Comparison of ENCODE assay signal across 2 cellular contexts in the genomic region with DNA sequence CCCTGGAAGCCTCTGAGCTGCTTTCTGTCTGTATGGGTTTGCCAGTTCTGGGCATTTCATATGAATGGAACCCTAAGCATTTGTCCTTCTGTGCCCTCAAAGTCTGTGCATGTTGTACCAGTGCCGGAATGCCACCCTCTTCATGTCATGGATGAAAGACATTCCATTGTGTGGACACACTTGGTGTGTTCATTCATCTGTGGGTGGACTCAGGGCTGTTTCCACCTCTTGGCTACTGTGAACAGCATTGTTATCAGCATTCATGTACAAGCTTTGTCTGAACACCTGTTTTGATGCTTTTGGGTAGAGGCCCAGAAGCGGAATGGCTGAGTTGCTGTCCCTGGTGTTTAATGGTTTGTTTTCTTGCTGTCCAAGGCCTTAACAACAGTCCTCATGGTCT. TPM values are rescaled to one million over a fixed set of nuclear protein-coding genes. Genes with fewer than 3 reads are reported as not detected.
"Had no signal": no experiment of that assay in that cellular context is flagged by ENCODE, and none has a peak within 500 bp of the region (broad histone marks: within the 10 kb centered on the region; RNA-seq: fewer than 3 reads in every experiment).

No MANE protein-coding gene starts in this region.

RNA-seq across cellular contexts. Expression of a gene that starts 30.1 kb away (rescaled TPM):
- total RNA-seq: SJSA1 had no signal
- polyA plus RNA-seq: K562 had no signal
